8 cellular contexts compared by ENCODE assay signal in genomic region chr12:43836455-43836989, GRCh38. TPM values are rescaled to one million over a fixed set of nuclear protein-coding genes. Genes with fewer than 3 reads are reported as not detected.
DNase-seq lines count a peak whose midpoint lies in the region; ATAC-seq and TF ChIP-seq lines count a peak whose summit lies in the region.

No MANE protein-coding gene starts in this region.

- 0% methylated on average over 8 of the region's 10 CpGs for WGBS in mammary epithelial cell (ENCODE audit: low coverage, missing lambda C conversion rate)
- 2% methylated on average over 10 of the region's 10 CpGs for WGBS in suprapubic skin

- H3K9me3 ChIP-seq in mammary epithelial cell (replicated peaks; ENCODE audit: insufficient read depth, low read length) = no peaks in the 10 kb centered on the region
- no peaks in the 10 kb centered on the region for H3K9me3 ChIP-seq in suprapubic skin

- no peaks in the 10 kb centered on the region for H4K20me1 ChIP-seq in mammary epithelial cell (ENCODE audit: insufficient read depth, low read length)

- H3K4me2 ChIP-seq in mammary epithelial cell (ENCODE audit: insufficient read depth, low read depth, low read length) = peak overlapping the region; percentile 89

- in situ Hi-C loops in mammary epithelial cell (cut with MboI; ENCODE audit: low sequenced_read_pairs in 2 of 2) = no loop called here

- TF ChIP-seq CTCF in GM06990 (IDR thresholded peaks at IDR 0.05; ENCODE audit: insufficient read depth, low read length, poor library complexity, severe bottlenecking) = no peak
- no peak for TF ChIP-seq CTCF in NB4 (IDR thresholded peaks at IDR 0.05; ENCODE audit: low read depth, low read length)
- no peak for TF ChIP-seq CTCF in mammary epithelial cell (conservative IDR thresholded peaks at IDR 0.05 in 1 of 2, IDR thresholded peaks at IDR 0.05 in 1 of 2; ENCODE audit: extremely low read depth in 1 of 2, insufficient read depth in 1 of 2, low read depth in 1 of 2, low read length in 2 of 2)
- TF ChIP-seq CTCF in suprapubic skin (IDR thresholded peaks at IDR 0.05) = no peak

- TF ChIP-seq POLR2A in NB4 (IDR thresholded peaks at IDR 0.05; ENCODE audit: extremely low read depth, insufficient read length) = no peak
- no peak for TF ChIP-seq POLR2A in suprapubic skin (IDR thresholded peaks at IDR 0.05)

- intact Hi-C loops in mammary epithelial cell (cut with micrococcal nuclease) = loop anchor here (1.0 to 5.0 kb wide), 3 partner anchors 11 to 46 kb away; partner anchors contain the start of gene TWF1

- TF ChIP-seq EP300 in suprapubic skin (IDR thresholded peaks at IDR 0.05) = no peak

- dilution Hi-C loops in mammary epithelial cell (cut with HindIII; ENCODE audit: low sequenced_read_pairs) = no loop called here

- H3K36me3 ChIP-seq in GM06990 (ENCODE audit: control insufficient read depth, insufficient read depth, low read length) (no peaks in the 10 kb centered on the region), mammary epithelial cell (ENCODE audit: insufficient read depth, low read length) (no peaks in the 10 kb centered on the region), suprapubic skin (no peaks in the 10 kb centered on the region)

- H3K4me3 ChIP-seq in GM06990 (replicated peaks; ENCODE audit: low read depth, low read length) (peak overlapping the region; percentile 65), NB4 (ENCODE audit: low read depth, low read length) (peak overlapping the region; percentile 72), mammary epithelial cell (replicated peaks in 1 of 3; ENCODE audit: insufficient read depth in 1 of 3, low read depth in 2 of 3, low read length in 3 of 3) (peak overlapping the region; percentile 76 to 89 (median 86)), suprapubic skin (peak overlapping the region; percentile 87)

- H3K4me1 ChIP-seq in mammary epithelial cell (ENCODE audit: insufficient read depth, low read length) (peaks cover 11% of the 10 kb centered on the region), suprapubic skin (peaks cover 20% of the 10 kb centered on the region)

- H3K79me2 ChIP-seq in mammary epithelial cell (ENCODE audit: insufficient read depth, low read length) = peaks cover 53% of the 10 kb centered on the region

- H3K27ac ChIP-seq in mammary epithelial cell (ENCODE audit: insufficient read depth, low read depth, low read length) = peak overlapping the region; percentile 83
- peak overlapping the region; percentile 98 for H3K27ac ChIP-seq in suprapubic skin

- H3K27me3 ChIP-seq in GM06990 (replicated peaks; ENCODE audit: control insufficient read depth, insufficient read depth, low read length) (no peaks in the 10 kb centered on the region), mammary epithelial cell (ENCODE audit: insufficient read depth, low read length) (no peaks in the 10 kb centered on the region), suprapubic skin (no peaks in the 10 kb centered on the region)

- TSS peak; percentile 44 for BruUV-seq in mammary epithelial cell (replicated peaks; lab: Mats Ljungman, UMichigan)

- ATAC-seq in GM21786 (IDR thresholded peaks at IDR 0.05; ENCODE audit: unreplicated experiment) (peak; percentile 17), GM19324 (IDR thresholded peaks at IDR 0.05; ENCODE audit: low FRiP score, unreplicated experiment) (no peak)

- DNase-seq in GM06990 (ENCODE audit: extremely low read depth, insufficient read length) = no peak
- DNase-seq in NB4 (ENCODE audit: low read depth) = peak; percentile 25
- DNase-seq in mammary epithelial cell = no peak
- DNase-seq in left kidney (ENCODE audit: low read depth, low spot score) = peak; percentile 56
- DNase-seq in suprapubic skin (ENCODE audit: low spot score in 2 of 2) = no peak
- DNase-seq in A172 (ENCODE audit: low spot score) = no peak

- peak overlapping the region; percentile 82 for H3K9ac ChIP-seq in mammary epithelial cell (ENCODE audit: insufficient read depth, low read length)

- CTCF ChIA-PET in mammary epithelial cell (lab: Charles Lee; ENCODE audit: low non-redundant PET) = interaction anchor here (0.7 kb wide), 1 partner anchor 59 kb away, joined by 3 read pairs; no protein-coding TSS in a partner anchor

- H2AFZ ChIP-seq in mammary epithelial cell (ENCODE audit: low read depth, low read length) = peak overlapping the region; percentile 93

RNA-seq across cellular contexts. Expression of gene TMEM117, which starts 0.6 kb away (rescaled TPM):
- total RNA-seq in mammary epithelial cell = 10 to 100 TPM; 20.8 to 26.5 TPM
- polyA plus RNA-seq in mammary epithelial cell = 7.3 TPM
- not detected for polyA minus RNA-seq in mammary epithelial cell
- 10 to 100 TPM; 13.9 to 34.1 (median 29.1) TPM for total RNA-seq in suprapubic skin
- 9.1 and 12.2 TPM in 2 replicates for total RNA-seq in A172 (2014; rRNA removed; shearing (Covaris generic))

RNA-seq across cellular contexts. Expression of gene TWF1, which starts 30.4 kb away (rescaled TPM):
- total RNA-seq in mammary epithelial cell (100 to 1,000 TPM; 170 to 187 TPM), suprapubic skin (10 to 100 TPM; 43.9 to 75.8 (median 59.7) TPM)
- polyA plus RNA-seq in mammary epithelial cell = 71.5 TPM
- polyA minus RNA-seq in mammary epithelial cell = 46.4 TPM
- 162 and 201 TPM in 2 replicates for total RNA-seq in A172 (2014; rRNA removed; shearing (Covaris generic))

Comparison
In these comparisons a context has a peak if more than half of its experiments do, and no peak if none do; other contexts are left out.
1. DNase-seq: peak in NB4 (single experiment) and left kidney (single experiment); none in GM06990 (single experiment), mammary epithelial cell (single experiment), suprapubic skin (0 of 2) and A172 (single experiment).
2. Peak in every context shown above with its lines, with median percentiles within 50 percentile points of each other: H3K4me3 ChIP-seq.